ENCODE assay signal across 8 cellular contexts in the genomic region with DNA sequence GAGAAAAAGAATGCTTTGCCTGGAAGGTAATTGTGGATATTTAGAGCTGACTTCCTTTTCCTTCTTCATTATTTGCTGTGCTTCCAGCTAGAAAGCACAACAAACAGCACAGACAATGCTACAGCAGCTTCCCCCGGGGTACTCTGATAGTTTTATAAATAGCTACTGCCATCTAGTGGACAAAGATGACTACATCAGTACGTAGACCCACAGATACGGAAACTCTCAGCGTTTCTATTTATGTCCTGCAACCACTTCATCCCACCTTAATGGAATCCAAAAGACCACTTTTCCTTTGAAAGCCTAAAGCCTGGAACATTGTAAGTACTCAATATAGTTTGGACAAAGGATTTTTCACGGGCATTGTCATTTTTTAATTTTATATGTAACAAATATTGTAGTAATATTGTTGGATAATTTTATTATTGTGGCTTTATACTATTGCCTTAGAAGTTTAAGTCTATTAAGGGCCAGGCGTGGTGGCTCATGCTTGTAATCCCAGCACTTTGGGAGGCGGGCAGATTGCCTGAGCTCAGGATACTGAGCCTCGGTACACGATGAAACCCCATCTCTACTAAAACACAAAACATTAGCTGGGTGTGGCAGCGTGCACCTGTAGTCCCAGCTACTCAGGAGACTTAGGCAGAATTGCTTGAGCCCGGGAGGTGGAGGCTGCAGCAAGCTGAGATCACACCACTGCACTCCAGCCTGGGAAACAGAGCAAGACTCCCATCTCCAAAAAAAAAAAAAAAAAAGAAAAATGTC. TPM values are rescaled to one million over a fixed set of nuclear protein-coding genes. Genes with fewer than 3 reads are reported as not detected.
DNase-seq lines count a peak whose midpoint lies in the region; ATAC-seq and TF ChIP-seq lines count a peak whose summit lies in the region.

No MANE protein-coding gene starts in this region.

- no peak overlapping the region for H3K4me3 ChIP-seq in H7 (ENCODE audit: insufficient read depth, low read depth, low read length)
- H3K4me3 ChIP-seq in LNCaP clone FGC (ENCODE audit: low read depth, low read length) = no peak overlapping the region
- H3K4me3 ChIP-seq in body of pancreas = no peak overlapping the region
- H3K4me3 ChIP-seq in stomach = no peak overlapping the region

- H3K27ac ChIP-seq in body of pancreas (peak overlapping the region in 1 of 4 donors; percentile 23), stomach (peak overlapping the region in 3 of 5 donors; percentile 3 to 40 (median 38))

- TF ChIP-seq CTCF in LNCaP clone FGC (IDR thresholded peaks at IDR 0.05; ENCODE audit: control insufficient read depth, extremely low read depth, insufficient read depth) (peak; percentile 76), body of pancreas (IDR thresholded peaks at IDR 0.05) (peak; percentile 51 to 72 (median 69)), stomach (IDR thresholded peaks at IDR 0.05) (peak in 5 of 7 experiments; percentile 28 to 71 (median 62))

- peak; percentile 90 for ATAC-seq in body of pancreas

- peaks cover 44% of the 10 kb centered on the region for H3K4me1 ChIP-seq in body of pancreas
- peaks cover 31 to 57% (median 48%) of the 10 kb centered on the region in 4 donors for H3K4me1 ChIP-seq in stomach

- TF ChIP-seq POLR2A in body of pancreas (IDR thresholded peaks at IDR 0.05) = no peak
- no peak for TF ChIP-seq POLR2A in stomach (IDR thresholded peaks at IDR 0.05)

- DNase-seq in stimulated activated CD4-positive, alpha-beta T cell treated with anti-CD3 and anti-CD28 coated beads, Interleukin-15, amount 100 ng/mL, for 24 hours = peak; percentile 51
- no peak for DNase-seq in stimulated activated CD4-positive, alpha-beta T cell treated with anti-CD3 and anti-CD28 coated beads, Interleukin-12 subunit alpha, Interleukin-12 subunit beta, amount 100 ng/mL, for 4 hours
- peak; percentile 75 for DNase-seq in H7
- no peak for DNase-seq in LNCaP clone FGC (ENCODE audit: low read depth)
- peak; percentile 90 for DNase-seq in OCI-M1 (lab: John Stamatoyannopoulos, UW)
- DNase-seq in body of pancreas = peak in 3 of 4 donors; percentile 30 to 54 (median 33)
- DNase-seq in inferior parietal cortex (ENCODE audit: extremely low spot score) = peak; percentile 89
- DNase-seq in stomach = no peak

- TF ChIP-seq EP300 in stomach (IDR thresholded peaks at IDR 0.05) = no peak

- H3K9me3 ChIP-seq in body of pancreas = no peaks in the 10 kb centered on the region
- no peaks in the 10 kb centered on the region for H3K9me3 ChIP-seq in stomach

- WGBS in body of pancreas, 2 donors = 24 to 30% methylated on average over 11 of the region's 11 CpGs
- 16 to 23% (median 20%) methylated on average over 11 of the region's 11 CpGs for WGBS in stomach, 5 donors

- H3K27me3 ChIP-seq in H7 (ENCODE audit: control insufficient read depth, insufficient read depth, low read length) (no peaks in the 10 kb centered on the region), body of pancreas (no peaks in the 10 kb centered on the region), stomach (no peaks in the 10 kb centered on the region)

- intact Hi-C loops in body of pancreas (cut with DNase I) = no loop called here
- intact Hi-C loops in stomach (cut with DNase I; ENCODE audit: low total_unique reads) = no loop called here

- H3K36me3 ChIP-seq in H7 (replicated peaks; ENCODE audit: control insufficient read depth, insufficient read depth, low read length) (peaks cover 33% of the 10 kb centered on the region), body of pancreas (replicated peaks in 1 of 2; ENCODE audit: insufficient read depth in 1 of 2, low read depth in 2 of 2) (peaks cover 14 to 19% of the 10 kb centered on the region in 2 donors), stomach (peaks cover 45 to 70% (median 63%) of the 10 kb centered on the region in 4 donors)

RNA-seq across cellular contexts. Expression of a gene that starts 7.5 kb away (rescaled TPM):
- total RNA-seq in H7 (2014; rRNA removed; shearing (Covaris generic)) = 2,498 and 3,375 TPM in 2 replicates
- total RNA-seq in body of pancreas = 100 to 1,000 TPM; 423 to 660 TPM
- total RNA-seq in stomach = 1,000 to 10,000 TPM in 1 of 5 donors, 100 to 1,000 TPM in 4; 380 to 1,244 (median 728) TPM
- polyA plus RNA-seq in stomach = 100 to 1,000 TPM; 187 to 666 (median 428) TPM

Comparison
In these comparisons a context has a peak if more than half of its experiments do, and no peak if none do; other contexts are left out.
1. DNase-seq: peak in stimulated activated CD4-positive, alpha-beta T cell treated with anti-CD3 and anti-CD28 coated beads, Interleukin-15, amount 100 ng/mL, for 24 hours (single experiment), H7 (single experiment), OCI-M1 (single experiment), body of pancreas (3 of 4) and inferior parietal cortex (single experiment); none in stimulated activated CD4-positive, alpha-beta T cell treated with anti-CD3 and anti-CD28 coated beads, Interleukin-12 subunit alpha, Interleukin-12 subunit beta, amount 100 ng/mL, for 4 hours (single experiment), LNCaP clone FGC (single experiment) and stomach (single experiment).
2. Peak in every context shown above with its lines, with median percentiles within 50 percentile points of each other: CTCF ChIP-seq.